In the genomic region with DNA sequence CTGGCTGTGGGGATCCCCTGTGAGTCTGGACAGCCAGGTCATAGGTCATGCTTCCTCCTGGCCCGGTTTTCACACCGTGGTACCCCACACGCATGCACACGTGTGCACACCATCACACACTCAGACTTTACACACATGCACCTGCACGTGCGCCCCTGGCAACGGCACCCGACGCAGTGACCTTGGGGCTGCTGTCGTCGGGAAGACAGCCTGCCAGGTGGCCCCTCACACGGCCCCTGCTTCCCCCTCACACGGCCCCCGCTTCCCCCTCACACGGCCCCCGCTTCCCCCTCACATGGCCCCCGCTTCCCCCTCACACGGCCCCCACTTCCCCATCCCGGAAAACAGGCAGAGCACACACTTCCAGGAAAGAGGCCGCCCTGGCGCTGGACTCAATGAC, we compare ENCODE assay signal across 21 cellular contexts. TPM values are rescaled to one million over a fixed set of nuclear protein-coding genes. Genes with fewer than 3 reads are reported as not detected.
"Had no signal": no experiment of that assay in that cellular context is flagged by ENCODE, and none has a peak within 500 bp of the region (broad histone marks: within the 10 kb centered on the region; RNA-seq: fewer than 3 reads in every experiment).

No MANE protein-coding gene starts in this region.

- H3K27ac ChIP-seq: SJCRH30 had no signal

- DNase-seq: IMR-90, Karpas-422, KG1, MG63, NCI-H1092 treated with DMSO at 0.1 percent for 48 hours, NCI-H1436, NCI-H187, NCI-H2029, NCI-H2081 treated with DMSO at 0.1 percent for 48 hours, NCI-H2171, NCI-H226, NCI-H446, NCI-H510A, NCI-H524 treated with DMSO at 0.1 percent for 48 hours, NCI-H69, NCI-H774, RPMI8226, SHP77 treated with DMSO at 0.1 percent for 48 hours, SJCRH30 had no signal

- H3K4me3 ChIP-seq: MG63, SJCRH30 had no signal

- H3K27me3 ChIP-seq: MG63, SJCRH30 had no signal

- H3K4me1 ChIP-seq: SJCRH30 had no signal

- H3K9me3 ChIP-seq: MG63, SJCRH30 had no signal

- ATAC-seq: SK-N-SH treated with all-trans-retinoic acid at 6 μM for 48 hours had no signal

- FAIRE-seq: RCC 7860 had no signal

- H3K36me3 ChIP-seq: MG63, SJCRH30 had no signal

RNA-seq across cellular contexts. Expression of gene CBFA2T3, which starts 45.1 kb away (rescaled TPM):
- total RNA-seq: IMR-90 had no signal
- polyA plus RNA-seq: IMR-90 had no signal
